ENCODE assay signal across 21 cellular contexts in genomic region chr18:46171331-46171730, GRCh38.
A peak's percentile ranks its signal among the peaks of the same experiment; 100 is the strongest.
DNase-seq lines count a peak whose midpoint lies in the region; ATAC-seq and TF ChIP-seq lines count a peak whose summit lies in the region.
"Had no signal": no experiment of that assay in that cellular context is flagged by ENCODE, and none has a peak within 500 bp of the region (broad histone marks: within the 10 kb centered on the region; RNA-seq: fewer than 3 reads in every experiment).

No MANE protein-coding gene starts in this region.

- no peak for ATAC-seq in GM19328 (IDR thresholded peaks at IDR 0.05; ENCODE audit: unreplicated experiment)
- ATAC-seq in HG02852 (IDR thresholded peaks at IDR 0.05; ENCODE audit: unreplicated experiment): no peak
- no peak for ATAC-seq in heart right ventricle
- ATAC-seq: mucosa of descending colon had no signal

- H3K4me1 ChIP-seq in osteoblast (ENCODE audit: insufficient read depth, low read length) (peaks cover 24% of the 10 kb centered on the region), heart right ventricle (peaks cover 3 to 27% (median 20%) of the 10 kb centered on the region in 9 donors)

- peaks cover 18% of the 10 kb centered on the region for H4K20me1 ChIP-seq in osteoblast (ENCODE audit: insufficient read depth, low read length)

- TF ChIP-seq CTCF in brain (conservative IDR thresholded peaks at IDR 0.05) (no peak), osteoblast (IDR thresholded peaks at IDR 0.05; ENCODE audit: extremely low read depth, low read depth, low read length) (no peak), heart right ventricle (IDR thresholded peaks at IDR 0.05) (no peak)

- H3K9me3 Mint-ChIP-seq in T-helper 2 cell treated with Interferon-gamma antibody and Interleukin-4, amounts not matched to agents 5 μg/mL and 100 μg/mL, for 36 hours: no peaks in the 10 kb centered on the region
- H3K9me3 Mint-ChIP-seq in brain: no peaks in the 10 kb centered on the region

- H3K36me3 Mint-ChIP-seq in T-helper 2 cell treated with Interferon-gamma antibody and Interleukin-4, amounts not matched to agents 5 μg/mL and 100 μg/mL, for 36 hours (ENCODE audit: low read depth): peaks cover 14% of the 10 kb centered on the region
- H3K36me3 Mint-ChIP-seq in brain: peaks cover 3% of the 10 kb centered on the region

- H3K4me3 Mint-ChIP-seq in T-helper 2 cell treated with Interferon-gamma antibody and Interleukin-4, amounts not matched to agents 5 μg/mL and 100 μg/mL, for 36 hours: peak overlapping the region; percentile 9
- H3K4me3 Mint-ChIP-seq in brain: peak overlapping the region in 3 of 5 experiments; percentile 34 to 68 (median 41)

- H3K27ac ChIP-seq in osteoblast (ENCODE audit: low read depth, low read length) (no peak overlapping the region), heart right ventricle (no peak overlapping the region)

- intact Hi-C loops in heart right ventricle (cut with DNase I): loop anchor here (5.0 to 10.0 kb wide), 11 partner anchors 36 to 743 kb away; partner anchors contain the start of genes LOXHD1 (in 6 of the 10), KATNAL2 (in 1 of the 10) and PIAS2 (in 1 of the 10)

- no peak overlapping the region for H3K27ac Mint-ChIP-seq in T-helper 2 cell treated with Interferon-gamma antibody and Interleukin-4, amounts not matched to agents 5 μg/mL and 100 μg/mL, for 36 hours
- H3K27ac Mint-ChIP-seq in brain: peak overlapping the region in 1 of 5 experiments; percentile 15

- H3K79me2 ChIP-seq in osteoblast (ENCODE audit: insufficient read depth, low read length): peaks cover 25% of the 10 kb centered on the region

- H3K9me3 ChIP-seq in osteoblast (ENCODE audit: low read depth, low read length): no peaks in the 10 kb centered on the region
- H3K9me3 ChIP-seq in heart right ventricle: no peaks in the 10 kb centered on the region
- H3K9me3 ChIP-seq: HAP-1, mucosa of descending colon had no signal

- no peak for DNase-seq in T-helper 2 cell treated with Interferon-gamma antibody and Interleukin-4, amounts not matched to agents 5 μg/mL and 100 μg/mL, for 36 hours (ENCODE audit: low spot score)
- DNase-seq in T-helper 2 cell: no peak
- peak; percentile 71 for DNase-seq in NCI-H146 (lab: John Stamatoyannopoulos, UW)
- peak; percentile 53 for DNase-seq in osteoblast (ENCODE audit: insufficient read length, low spot score, missing footprints)
- no peak for DNase-seq in heart right ventricle
- DNase-seq: activated CD8-positive, alpha-beta memory T cell treated with anti-CD3 and anti-CD28 coated beads for 24 hours; activated naive CD4-positive, alpha-beta T cell; activated T-cell treated with anti-CD3 and anti-CD28 coated beads, Interleukin-2, amount 50 U/mL, for 1 hour; AML-193; anterior cingulate cortex; EL; Kasumi-1; mucosa of descending colon; NCI-H187 treated with DMSO at 0.1 percent for 48 hours; OCI-M1; Right ventricle myocardium superior; stimulated activated CD4-positive, alpha-beta T cell treated with anti-CD3 and anti-CD28 coated beads, Interleukin-1b, Interleukin-23, amount 100 ng/mL, for 48 hours had no signal

- no peak overlapping the region for H3K4me2 ChIP-seq in osteoblast (ENCODE audit: insufficient read depth, low read length)

- peaks cover 44% of the 10 kb centered on the region for H3K4me1 Mint-ChIP-seq in T-helper 2 cell treated with Interferon-gamma antibody and Interleukin-4, amounts not matched to agents 5 μg/mL and 100 μg/mL, for 36 hours (ENCODE audit: low read depth)
- peaks cover 27% of the 10 kb centered on the region for H3K4me1 Mint-ChIP-seq in brain

- H3K4me3 ChIP-seq in osteoblast (ENCODE audit: insufficient read depth, low read length) (no peak overlapping the region), heart right ventricle (no peak overlapping the region)
- H3K4me3 ChIP-seq: HAP-1, mucosa of descending colon had no signal

- no peak overlapping the region for H2AFZ ChIP-seq in osteoblast (ENCODE audit: low read length)

- H3K27me3 Mint-ChIP-seq in T-helper 2 cell treated with Interferon-gamma antibody and Interleukin-4, amounts not matched to agents 5 μg/mL and 100 μg/mL, for 36 hours (ENCODE audit: low read depth): no peaks in the 10 kb centered on the region
- H3K27me3 Mint-ChIP-seq in brain: peaks cover 7% of the 10 kb centered on the region

- no peaks in the 10 kb centered on the region for H3K36me3 ChIP-seq in osteoblast (ENCODE audit: insufficient read depth, low read length)
- peaks cover 0 to 5% (median 0%) of the 10 kb centered on the region in 9 donors for H3K36me3 ChIP-seq in heart right ventricle

- 85% methylated on average over 4 of the region's 4 CpGs for WGBS in heart right ventricle, 2 donors

- H3K27me3 ChIP-seq in osteoblast (ENCODE audit: insufficient read depth, low read length): no peaks in the 10 kb centered on the region
- H3K27me3 ChIP-seq in heart right ventricle: no peaks in the 10 kb centered on the region

Comparison
In these comparisons a context has a peak if more than half of its experiments do, and no peak if none do; other contexts are left out.
1. DNase-seq: peak in NCI-H146 (single experiment) and osteoblast (single experiment); none in T-helper 2 cell treated with Interferon-gamma antibody and Interleukin-4, amounts not matched to agents 5 μg/mL and 100 μg/mL, for 36 hours (single experiment), T-helper 2 cell (0 of 5) and heart right ventricle (0 of 2).